11 cellular contexts compared by ENCODE assay signal in genomic region chr2:23563673-23564617, GRCh38.
DNase-seq lines count a peak whose midpoint lies in the region; ATAC-seq, FAIRE-seq and TF ChIP-seq lines count a peak whose summit lies in the region.
"Had no signal": no experiment of that assay in that cellular context is flagged by ENCODE, and none has a peak within 500 bp of the region (broad histone marks: within the 10 kb centered on the region; RNA-seq: fewer than 3 reads in every experiment).

No MANE protein-coding gene starts in this region.

- H3K4me1 Mint-ChIP-seq in T-helper 17 cell: no peaks in the 10 kb centered on the region
- no peaks in the 10 kb centered on the region for H3K4me1 Mint-ChIP-seq in CD4-positive, alpha-beta T cell (ENCODE audit: low read depth)

- no peak overlapping the region for H3K27ac Mint-ChIP-seq in T-helper 17 cell
- no peak overlapping the region for H3K27ac Mint-ChIP-seq in CD4-positive, alpha-beta T cell

- intact Hi-C loops in dorsolateral prefrontal cortex (cut with DNase I) (loop anchor here in 1 of 2 donors (5.0 to 10.0 kb wide), 2 partner anchors 62 to 179 kb away; partner anchors contain the start of gene KLHL29), HepG2 (cut with micrococcal nuclease; ENCODE audit: unreplicated experiment) (no loop called here)
- intact Hi-C loops in CD4-positive, alpha-beta T cell (cut with DNase I, micrococcal nuclease): no loop called here

- TF ChIP-seq POLR2A in HepG2 (IDR thresholded peaks at IDR 0.05; ENCODE audit: insufficient read depth in 1 of 2, low read depth in 2 of 2, low read length in 2 of 2) (no peak), suprapubic skin (IDR thresholded peaks at IDR 0.05) (no peak)

- peak in 18 of 56 donors; percentile 6 to 34 (median 14) for TF ChIP-seq CTCF in dorsolateral prefrontal cortex (IDR thresholded peaks at IDR 0.05 in 54 of 56, conservative IDR thresholded peaks at IDR 0.05 in 2 of 56; ENCODE audit: low read depth in 1 of 56, partially characterized antibody in 56 of 56)
- TF ChIP-seq CTCF in HepG2 (CRISPR knock-in tag; IDR thresholded peaks at IDR 0.05): peak; percentile 27; the same call in 1 of the 2 replicates
- no peak for TF ChIP-seq CTCF in suprapubic skin (IDR thresholded peaks at IDR 0.05)
- TF ChIP-seq CTCF in CD4-positive, alpha-beta T cell (IDR thresholded peaks at IDR 0.05): no peak

- no peaks in the 10 kb centered on the region for H3K27me3 ChIP-seq in dorsolateral prefrontal cortex
- H3K27me3 ChIP-seq in HepG2 (ENCODE audit: control insufficient read depth in 1 of 2, insufficient read depth in 2 of 2, low read length in 2 of 2): peaks cover 2 to 45% of the 10 kb centered on the region in 2 experiments; a peak in 4 of 5 replicates
- H3K27me3 ChIP-seq in suprapubic skin: no peaks in the 10 kb centered on the region
- H3K27me3 ChIP-seq in CD4-positive, alpha-beta T cell (ENCODE audit: control insufficient read depth, insufficient read depth, low read length): no peaks in the 10 kb centered on the region

- peak overlapping the region in 54 of 59 donors; percentile 9 to 89 (median 73) for H3K27ac ChIP-seq in dorsolateral prefrontal cortex
- no peak overlapping the region for H3K27ac ChIP-seq in HepG2 (ENCODE audit: extremely low read length, insufficient read depth, low read length)
- H3K27ac ChIP-seq in suprapubic skin: peak overlapping the region; percentile 72
- no peak overlapping the region for H3K27ac ChIP-seq in CD4-positive, alpha-beta T cell (ENCODE audit: low read depth, low read length)

- no peaks in the 10 kb centered on the region for H3K9me3 Mint-ChIP-seq in CD4-positive, alpha-beta T cell

- DNase-seq in M059J (ENCODE audit: low read depth) (peak; percentile 89), dorsolateral prefrontal cortex (peak in 6 of 10 donors; percentile 37 to 64 (median 60)), HepG2 (ENCODE audit: low spot score) (no peak), suprapubic skin (ENCODE audit: low spot score in 2 of 2) (peak in 1 of 2 donors; percentile 86), NCI-H1105 treated with DMSO at 0.1 percent for 48 hours (lab: John Stamatoyannopoulos, UW) (no peak), T-helper 17 cell (no peak), NCI-H82 treated with DMSO at 0.1 percent for 48 hours (lab: John Stamatoyannopoulos, UW; ENCODE audit: unreplicated experiment) (no peak)
- no peak for DNase-seq in CD4-positive, alpha-beta T cell
- DNase-seq: activated gamma-delta T cell treated with Interleukin-2 at 50 U/mL for 16 hours; SHP77; stimulated activated naive CD4-positive, alpha-beta T cell had no signal

- H3K36me3 Mint-ChIP-seq in T-helper 17 cell (ENCODE audit: low read depth): no peaks in the 10 kb centered on the region
- H3K36me3 Mint-ChIP-seq in CD4-positive, alpha-beta T cell (ENCODE audit: low read depth): no peaks in the 10 kb centered on the region

- no peak for TF ChIP-seq RAD21 in HepG2 (CRISPR knock-in tag; IDR thresholded peaks at IDR 0.05)

- H3K4me3 ChIP-seq in dorsolateral prefrontal cortex (peak overlapping the region in 35 of 59 donors; percentile 3 to 56 (median 28)), HepG2 (replicated peaks in 1 of 3; ENCODE audit: insufficient read depth in 1 of 3, low read depth in 2 of 3, low read length in 3 of 3) (no peak overlapping the region), suprapubic skin (no peak overlapping the region)

- POLR2A ChIA-PET in HepG2 (lab: Yijun Ruan, JAX): no interaction called here
- POLR2A ChIA-PET in CD4-positive, alpha-beta T cell (lab: Charles Lee): no interaction called here

- FAIRE-seq in HepG2 (lab: Jason Lieb, UNC): no peak

- no peak overlapping the region for H3K9ac ChIP-seq in HepG2 (ENCODE audit: insufficient read depth, low read depth, low read length)

- H3K79me2 ChIP-seq in HepG2 (ENCODE audit: insufficient read depth, low read length): no peaks in the 10 kb centered on the region

- H3K4me2 ChIP-seq in HepG2 (ENCODE audit: low read depth, low read length): no peak overlapping the region

- CTCF ChIA-PET in HepG2 (lab: Yijun Ruan, JAX; ENCODE audit: low intra/inter-chr PET ratio, low total read pairs): no interaction called here
- CTCF ChIA-PET in CD4-positive, alpha-beta T cell (lab: Charles Lee): no interaction called here

- H3K4me3 Mint-ChIP-seq in T-helper 17 cell: no peak overlapping the region
- no peak overlapping the region for H3K4me3 Mint-ChIP-seq in CD4-positive, alpha-beta T cell

- ATAC-seq in HepG2 (peak; percentile 68), T-helper 17 cell (no peak)
- no peak for ATAC-seq in CD4-positive, alpha-beta T cell (ENCODE audit: poor library complexity)

- H2AFZ ChIP-seq in HepG2 (ENCODE audit: low read length): no peak overlapping the region

- no TSS peak for BruUV-seq in HepG2 (replicated peaks; lab: Mats Ljungman, UMichigan)

- 45% methylated on average over 19 of the region's 23 CpGs for WGBS in HepG2 (ENCODE audit: low lambda C conversion rate)
- 55% methylated on average over 14 of the region's 23 CpGs for WGBS in suprapubic skin

- H3K9me3 ChIP-seq in HepG2 (ENCODE audit: low read length) (no peaks in the 10 kb centered on the region), suprapubic skin (no peaks in the 10 kb centered on the region), T-helper 17 cell (ENCODE audit: control insufficient read depth, low read length, poor library complexity, severe bottlenecking) (no peaks in the 10 kb centered on the region)
- H3K9me3 ChIP-seq in CD4-positive, alpha-beta T cell (ENCODE audit: control insufficient read depth, low read length): no peaks in the 10 kb centered on the region

- no peaks in the 10 kb centered on the region for H3K4me1 ChIP-seq in HepG2 (ENCODE audit: insufficient read depth, low read length)
- peaks cover 28% of the 10 kb centered on the region for H3K4me1 ChIP-seq in suprapubic skin

- H3K27me3 Mint-ChIP-seq in T-helper 17 cell: peaks cover 5% of the 10 kb centered on the region
- H3K27me3 Mint-ChIP-seq in CD4-positive, alpha-beta T cell: no peaks in the 10 kb centered on the region

- no peaks in the 10 kb centered on the region for H4K20me1 ChIP-seq in HepG2 (ENCODE audit: insufficient read depth, low read length)

- H3K36me3 ChIP-seq in HepG2 (replicated peaks in 1 of 2; ENCODE audit: control insufficient read depth in 1 of 2, insufficient read depth in 2 of 2, low read length in 2 of 2) (no peaks in the 10 kb centered on the region), suprapubic skin (peaks cover 5% of the 10 kb centered on the region)

- TF ChIP-seq EP300 in HepG2 (IDR thresholded peaks at IDR 0.05; ENCODE audit: low read depth in 2 of 2, low read length in 2 of 2) (no peak), HepG2 (CRISPR knock-in tag; IDR thresholded peaks at IDR 0.05; ENCODE audit: borderline replicate concordance) (no peak), suprapubic skin (IDR thresholded peaks at IDR 0.05) (no peak)

- in situ Hi-C loops in HepG2 (cut with HindIII; ENCODE audit: extremely low pct_ligation_motif_present, low pct_unique_long_range_greater_than_20kb): no loop called here

TF ChIP-seq in HepG2, 621 proteins besides CTCF, POLR2A, EP300 and RAD21 (continues in another document):
- TF ChIP-seq BCLAF1 (IDR thresholded peaks at IDR 0.05): no peak
- TF ChIP-seq RXRA (CRISPR knock-in tag; IDR thresholded peaks at IDR 0.05): 0 out of 2 replicates have a peak, but pooled peaks have one; percentile 17
- peak; percentile 12 for TF ChIP-seq HNRNPLL (IDR thresholded peaks at IDR 0.05; ENCODE audit: low read depth, low read length, poor library complexity, severe bottlenecking)
- peak; percentile 80 for TF ChIP-seq ZBTB33 (CRISPR knock-in tag; IDR thresholded peaks at IDR 0.05)
- TF ChIP-seq PLSCR1 (CRISPR knock-in tag; IDR thresholded peaks at IDR 0.05; ENCODE audit: borderline replicate concordance): no peak
- TF ChIP-seq ZNF296 (CRISPR knock-in tag; conservative IDR thresholded peaks at IDR 0.05): 0 out of 2 replicates have a peak, but pooled peaks have one; percentile 36

Comparison
In these comparisons a context has a peak if more than half of its experiments do, and no peak if none do; other contexts are left out.
1. DNase-seq: peak in M059J (single experiment) and dorsolateral prefrontal cortex (6 of 10); none in HepG2 (single experiment), NCI-H1105 treated with DMSO at 0.1 percent for 48 hours (single experiment), T-helper 17 cell (0 of 3), CD4-positive, alpha-beta T cell (0 of 10) and NCI-H82 treated with DMSO at 0.1 percent for 48 hours (single experiment).
2. H3K27ac ChIP-seq: peak in dorsolateral prefrontal cortex (54 of 59) and suprapubic skin (single experiment); none in HepG2 (single experiment) and CD4-positive, alpha-beta T cell (single experiment).
3. H3K4me3 ChIP-seq: peak in dorsolateral prefrontal cortex (35 of 59); none in HepG2 (0 of 3) and suprapubic skin (single experiment).